In the genomic region with DNA sequence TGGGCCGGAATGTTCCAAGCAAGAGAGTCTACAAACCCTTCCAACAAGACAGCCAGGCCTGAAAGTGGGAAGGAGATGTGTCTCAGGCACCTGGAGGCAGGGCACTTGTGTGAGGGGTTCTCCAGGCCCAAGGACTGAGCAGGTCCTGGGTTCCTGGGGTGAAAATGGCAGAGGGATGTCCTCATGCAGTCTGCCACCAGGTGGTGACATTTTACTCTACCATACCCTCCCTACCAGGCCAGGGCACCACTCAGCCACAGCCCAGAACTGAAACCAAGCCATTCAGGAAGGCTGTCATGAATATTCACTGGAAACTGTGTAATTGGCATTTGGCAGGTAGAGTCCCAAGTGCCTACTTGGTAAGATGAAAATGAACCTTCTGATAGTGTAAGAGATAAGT, we compare ENCODE assay signal across 8 cellular contexts.
DNase-seq lines count a peak whose midpoint lies in the region; ATAC-seq and TF ChIP-seq lines count a peak whose summit lies in the region.

No MANE protein-coding gene starts in this region.

- H3K4me1 Mint-ChIP-seq in CD4-positive, alpha-beta T cell (ENCODE audit: low read depth) = no peaks in the 10 kb centered on the region

- no peak overlapping the region for H3K27ac ChIP-seq in CD4-positive, alpha-beta T cell (ENCODE audit: low read depth, low read length)

- POLR2A ChIA-PET in CD4-positive, alpha-beta T cell (lab: Charles Lee) = no interaction called here

- H3K36me3 Mint-ChIP-seq in CD4-positive, alpha-beta T cell (ENCODE audit: low read depth) = no peaks in the 10 kb centered on the region

- H3K4me3 Mint-ChIP-seq in CD4-positive, alpha-beta T cell = no peak overlapping the region

- H3K9me3 ChIP-seq in CD4-positive, alpha-beta T cell (ENCODE audit: control insufficient read depth, low read length) = no peaks in the 10 kb centered on the region

- intact Hi-C loops in CD4-positive, alpha-beta T cell (cut with DNase I, micrococcal nuclease) = loop anchor here in 1 of 2 experiments (5.0 kb wide), 2 partner anchors 47 to 348 kb away; no protein-coding TSS in a partner anchor

- H3K9me3 Mint-ChIP-seq in CD4-positive, alpha-beta T cell = no peaks in the 10 kb centered on the region

- H3K27me3 ChIP-seq in CD4-positive, alpha-beta T cell (ENCODE audit: control insufficient read depth, insufficient read depth, low read length) = no peaks in the 10 kb centered on the region

- ATAC-seq in CD4-positive, alpha-beta T cell (ENCODE audit: poor library complexity) = peak; percentile 64
- ATAC-seq in GM19397 (IDR thresholded peaks at IDR 0.05; ENCODE audit: unreplicated experiment) = peak; percentile 75

- peak; percentile 41 for TF ChIP-seq CTCF in CD4-positive, alpha-beta T cell (IDR thresholded peaks at IDR 0.05)

- DNase-seq in CD4-positive, alpha-beta T cell = peak in 9 of 10 experiments; percentile 1 to 36 (median 8)
- DNase-seq in HPDE6-E6E7 (ENCODE audit: extremely low spot score) = peak; percentile 23
- DNase-seq in NOMO-1 treated with DMSO at 0.1 percent for 48 hours (lab: John Stamatoyannopoulos, UW; ENCODE audit: unreplicated experiment) = peak; percentile 51
- peak; percentile 47 to 57 for DNase-seq in activated T-cell treated with anti-CD3 and anti-CD28 coated beads, Interleukin-2, amount 50 U/mL, for 48 hours
- DNase-seq in glomerular endothelial cell (ENCODE audit: extremely low read depth, low read depth, low spot score) = peak; percentile 16
- DNase-seq in pulmonary artery endothelial cell (ENCODE audit: low read depth, low spot score) = peak; percentile 2
- no peak for DNase-seq in cerebellum (ENCODE audit: low spot score)

- no peak overlapping the region for H3K27ac Mint-ChIP-seq in CD4-positive, alpha-beta T cell

- CTCF ChIA-PET in CD4-positive, alpha-beta T cell (lab: Charles Lee) = no interaction called here

- no peaks in the 10 kb centered on the region for H3K27me3 Mint-ChIP-seq in CD4-positive, alpha-beta T cell
